ENCODE assay signal across 8 cellular contexts in genomic region chr6:85641916-85642773, GRCh38. TPM values are rescaled to one million over a fixed set of nuclear protein-coding genes. Genes with fewer than 3 reads are reported as not detected.
DNase-seq lines count a peak whose midpoint lies in the region; ATAC-seq and TF ChIP-seq lines count a peak whose summit lies in the region.

No MANE protein-coding gene starts in this region.

- H3K36me3 Mint-ChIP-seq in activated CD4-positive, alpha-beta memory T cell treated with anti-CD3 and anti-CD28 coated beads, Interleukin-2, amount 10 ng/mL, durations not matched to agents 7 days and 5 days (ENCODE audit: low read depth) = peaks cover 54% of the 10 kb centered on the region

- H3K4me1 Mint-ChIP-seq in activated CD4-positive, alpha-beta memory T cell treated with anti-CD3 and anti-CD28 coated beads, Interleukin-2, amount 10 ng/mL, durations not matched to agents 7 days and 5 days = peaks cover 56% of the 10 kb centered on the region

- peak overlapping the region; percentile 100 for H3K27ac ChIP-seq in duodenal mucosa (ENCODE audit: low read depth, low read length)
- H3K27ac ChIP-seq in lung (ENCODE audit: low read depth in 1 of 2, low read length in 1 of 2) = peak overlapping the region; percentile 95 to 98

- H3K9ac ChIP-seq in duodenal mucosa (ENCODE audit: low read depth in 1 of 2, low read length in 2 of 2) = peak overlapping the region; percentile 97 to 99

- POLR2A ChIA-PET in activated CD4-positive, alpha-beta memory T cell treated with anti-CD3 and anti-CD28 coated beads, Interleukin-2, amount 10 ng/mL, durations not matched to agents 7 days and 5 days (lab: Charles Lee) = interaction anchor here (0.7 to 13.8 kb wide), 21 partner anchors 8 to 192 kb away, joined by 3 to 1187 read pairs (median 5); partner anchors contain the start of genes NT5E and SNX14

- peak overlapping the region; percentile 92 for H3K4me3 Mint-ChIP-seq in activated CD4-positive, alpha-beta memory T cell treated with anti-CD3 and anti-CD28 coated beads, Interleukin-2, amount 10 ng/mL, durations not matched to agents 7 days and 5 days

- ATAC-seq in lung (ENCODE audit: insufficient read depth, low FRiP score) = peak; percentile 2
- no peak for ATAC-seq in HG03520 (IDR thresholded peaks at IDR 0.05; ENCODE audit: unreplicated experiment)
- ATAC-seq in HG03159 (IDR thresholded peaks at IDR 0.05; ENCODE audit: unreplicated experiment) = no peak

- H3K9me3 Mint-ChIP-seq in activated CD4-positive, alpha-beta memory T cell treated with anti-CD3 and anti-CD28 coated beads, Interleukin-2, amount 10 ng/mL, durations not matched to agents 7 days and 5 days = no peaks in the 10 kb centered on the region

- H3K27ac Mint-ChIP-seq in activated CD4-positive, alpha-beta memory T cell treated with anti-CD3 and anti-CD28 coated beads, Interleukin-2, amount 10 ng/mL, durations not matched to agents 7 days and 5 days = peak overlapping the region; percentile 99

- H3K4me3 ChIP-seq in duodenal mucosa (ENCODE audit: low read depth in 1 of 2, low read length in 2 of 2) = peak overlapping the region; percentile 81 to 99
- peak overlapping the region; percentile 100 for H3K4me3 ChIP-seq in lung

- H3K4me1 ChIP-seq in duodenal mucosa (ENCODE audit: control insufficient read depth in 1 of 2, insufficient read depth in 2 of 2, low read length in 2 of 2) (peaks cover 20 to 34% of the 10 kb centered on the region in 2 donors), lung (ENCODE audit: control insufficient read depth in 2 of 2, insufficient read depth in 2 of 2, low read length in 2 of 2) (peaks cover 0 to 2% of the 10 kb centered on the region in 2 donors)

- H3K27me3 ChIP-seq in duodenal mucosa (ENCODE audit: control insufficient read depth in 1 of 2, insufficient read depth in 2 of 2, low read length in 2 of 2) = no peaks in the 10 kb centered on the region
- H3K27me3 ChIP-seq in lung (ENCODE audit: control insufficient read depth, insufficient read depth) = no peaks in the 10 kb centered on the region

- CTCF ChIA-PET in activated CD4-positive, alpha-beta memory T cell treated with anti-CD3 and anti-CD28 coated beads, Interleukin-2, amount 10 ng/mL, durations not matched to agents 7 days and 5 days (lab: Charles Lee) = interaction anchor here (0.8 to 8.8 kb wide), 3 partner anchors 28 to 35 kb away, joined by 3 to 116 read pairs (median 27); no protein-coding TSS in a partner anchor

- peaks cover 13 to 28% of the 10 kb centered on the region in 2 donors for H3K36me3 ChIP-seq in duodenal mucosa (ENCODE audit: control insufficient read depth in 1 of 2, insufficient read depth in 2 of 2, low read length in 2 of 2)
- H3K36me3 ChIP-seq in lung (ENCODE audit: control insufficient read depth in 2 of 2, insufficient read depth in 2 of 2, low read length in 2 of 2) = peaks cover under 1 to 4% of the 10 kb centered on the region in 2 donors

- 0 to 1% methylated on average over 78 to 85 of the region's 85 CpGs for WGBS in lung, 2 donors

- DNase-seq in GM13976 (ENCODE audit: low spot score) (peak; percentile 54), NCI-H2171 (lab: John Stamatoyannopoulos, UW) (peak; percentile 14), lung (ENCODE audit: low spot score) (peak; percentile 51)
- DNase-seq in activated CD4-positive, alpha-beta memory T cell treated with anti-CD3 and anti-CD28 coated beads, Interleukin-2, amount 10 ng/mL, durations not matched to agents 7 days and 5 days = peak; percentile 64
- peak; percentile 23 to 46 (median 31) for DNase-seq in stimulated activated CD4-positive, alpha-beta T cell treated with anti-CD3 and anti-CD28 coated beads, TNF-alpha, amount 100 ng/mL, for 24 hours (ENCODE audit: low read depth in 3 of 3)

- H3K27me3 Mint-ChIP-seq in activated CD4-positive, alpha-beta memory T cell treated with anti-CD3 and anti-CD28 coated beads, Interleukin-2, amount 10 ng/mL, durations not matched to agents 7 days and 5 days = no peaks in the 10 kb centered on the region

- H3K9me3 ChIP-seq in duodenal mucosa (ENCODE audit: control insufficient read depth in 1 of 2, low read length in 2 of 2) = no peaks in the 10 kb centered on the region
- no peaks in the 10 kb centered on the region for H3K9me3 ChIP-seq in lung (ENCODE audit: control insufficient read depth in 2 of 2, insufficient read depth in 1 of 2, low read length in 1 of 2)

- in situ Hi-C loops in GM13976 (cut with MboI; ENCODE audit: low sequenced_read_pairs, unreplicated experiment) = loop anchor here (5.0 kb wide), 1 partner anchor 35 kb away; no protein-coding TSS in a partner anchor

- no peak for TF ChIP-seq CTCF in GM13976 (IDR thresholded peaks at IDR 0.05; ENCODE audit: borderline replicate concordance, control extremely low read depth, extremely low read depth, insufficient read depth, missing control alignments)
- TF ChIP-seq CTCF in lung (IDR thresholded peaks at IDR 0.05; ENCODE audit: control extremely low read depth, extremely low read depth) = no peak

RNA-seq across cellular contexts. Expression of gene SYNCRIP, which starts 0.5 kb away (rescaled TPM):
- 100 to 1,000 TPM in 1 of 2 experiments, 10 to 100 TPM in 1; 100.0 to 101 TPM for total RNA-seq in activated CD4-positive, alpha-beta memory T cell treated with anti-CD3 and anti-CD28 coated beads, Interleukin-2, amount 10 ng/mL, durations not matched to agents 7 days and 5 days
- total RNA-seq in lung = 10 to 100 TPM; 72.6 to 84.5 TPM
- 10 to 100 TPM; 35.4 to 55.1 TPM for polyA plus RNA-seq in lung

RNA-seq across cellular contexts. Expression of gene SNX14, which starts 48.5 kb away (rescaled TPM):
- 10 to 100 TPM; 48.2 to 50.9 TPM for total RNA-seq in activated CD4-positive, alpha-beta memory T cell treated with anti-CD3 and anti-CD28 coated beads, Interleukin-2, amount 10 ng/mL, durations not matched to agents 7 days and 5 days
- total RNA-seq in lung = 100 to 1,000 TPM in 1 of 2 donors, 10 to 100 TPM in 1; 68.6 to 171 TPM
- 100 to 1,000 TPM in 1 of 2 donors, 10 to 100 TPM in 1; 45.9 to 114 TPM for polyA plus RNA-seq in lung

Comparison
In these comparisons a context has a peak if more than half of its experiments do, and no peak if none do; other contexts are left out.
1. DNase-seq: peak in every context shown above with its lines; median percentile 64 in activated CD4-positive, alpha-beta memory T cell treated with anti-CD3 and anti-CD28 coated beads, Interleukin-2, amount 10 ng/mL, durations not matched to agents 7 days and 5 days; 54 in GM13976; 51 in lung; 31 in stimulated activated CD4-positive, alpha-beta T cell treated with anti-CD3 and anti-CD28 coated beads, TNF-alpha, amount 100 ng/mL, for 24 hours; 14 in NCI-H2171.